In the genomic region with DNA sequence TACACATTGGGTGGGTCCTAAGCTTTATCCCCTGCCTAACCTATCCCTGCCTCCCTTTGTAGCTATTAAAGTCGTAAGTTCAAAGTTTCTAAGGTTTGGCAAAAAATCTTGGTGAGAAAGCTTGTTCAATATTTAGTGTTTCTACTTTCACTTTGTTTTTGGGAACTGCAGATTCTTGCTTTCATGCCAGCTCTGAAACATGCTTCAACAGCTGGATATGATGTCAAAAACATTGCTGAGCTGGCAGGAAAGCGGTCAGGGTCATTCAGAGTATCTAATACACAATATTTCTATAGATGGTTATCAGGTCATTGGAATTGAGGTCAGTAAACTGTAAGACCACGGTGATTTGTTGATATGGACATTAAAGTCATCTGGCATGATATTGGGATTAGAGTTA, we compare ENCODE assay signal across 10 cellular contexts. TPM values are rescaled to one million over a fixed set of nuclear protein-coding genes. Genes with fewer than 3 reads are reported as not detected.
"Had no signal": no experiment of that assay in that cellular context is flagged by ENCODE, and none has a peak within 500 bp of the region (broad histone marks: within the 10 kb centered on the region; RNA-seq: fewer than 3 reads in every experiment).

No MANE protein-coding gene starts in this region.

- H3K4me3 ChIP-seq: sigmoid colon, uterus had no signal

- H3K27ac ChIP-seq: sigmoid colon, uterus had no signal

- H3K4me1 ChIP-seq: sigmoid colon, uterus had no signal

- H3K36me3 ChIP-seq: sigmoid colon, uterus had no signal

- DNase-seq: activated CD4-positive, alpha-beta T cell treated with anti-CD3 and anti-CD28 coated beads for 48 hours; activated naive CD4-positive, alpha-beta T cell treated with anti-CD3 and anti-CD28 coated beads, Interleukin-2, amount 50 U/mL, for 16 hours; amniotic stem cell; islet precursor cell; sigmoid colon; stimulated activated CD4-positive, alpha-beta T cell treated with anti-CD3 and anti-CD28 coated beads, Interleukin-15, amount 100 ng/mL, for 24 hours; stimulated activated CD4-positive, alpha-beta T cell treated with anti-CD3 and anti-CD28 coated beads, Interleukin-4, amount 100 ng/mL, for 24 hours; uterus had no signal

- H3K9me3 ChIP-seq: sigmoid colon, uterus had no signal

- ATAC-seq: left lobe of liver, WTC11 had no signal

- H3K27me3 ChIP-seq: sigmoid colon, uterus had no signal

RNA-seq across cellular contexts. Expression of gene TMEM35A, which starts 39.0 kb away (rescaled TPM):
- total RNA-seq: left lobe of liver had no signal
